In the genomic region with DNA sequence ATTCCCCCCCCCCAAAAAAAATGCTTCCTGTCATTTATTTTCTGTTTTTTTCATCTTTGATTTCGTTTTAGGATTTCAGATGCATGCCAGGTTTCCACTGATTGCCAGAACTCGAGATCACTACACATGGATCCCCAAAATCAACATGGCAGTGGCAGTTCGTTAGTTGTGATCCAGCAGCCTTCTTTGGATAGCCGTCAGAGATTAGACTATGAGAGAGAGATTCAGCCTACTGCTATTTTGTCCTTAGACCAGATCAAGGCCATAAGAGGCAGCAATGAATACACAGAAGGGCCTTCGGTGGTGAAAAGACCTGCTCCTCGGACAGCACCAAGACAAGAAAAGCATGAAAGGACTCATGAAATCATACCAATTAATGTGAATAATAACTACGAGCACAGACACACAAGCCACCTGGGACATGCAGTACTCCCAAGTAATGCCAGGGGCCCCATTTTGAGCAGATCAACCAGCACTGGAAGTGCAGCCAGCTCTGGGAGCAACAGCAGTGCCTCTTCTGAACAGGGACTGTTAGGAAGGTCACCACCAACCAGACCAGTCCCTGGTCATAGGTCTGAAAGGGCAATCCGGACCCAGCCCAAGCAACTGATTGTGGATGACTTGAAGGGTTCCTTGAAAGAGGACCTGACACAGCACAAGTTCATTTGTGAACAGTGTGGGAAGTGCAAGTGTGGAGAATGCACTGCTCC, we compare ENCODE assay signal across 10 cellular contexts. TPM values are rescaled to one million over a fixed set of nuclear protein-coding genes. Genes with fewer than 3 reads are reported as not detected.
DNase-seq lines count a peak whose midpoint lies in the region; ATAC-seq and TF ChIP-seq lines count a peak whose summit lies in the region.
"Had no signal": no experiment of that assay in that cellular context is flagged by ENCODE, and none has a peak within 500 bp of the region (broad histone marks: within the 10 kb centered on the region; RNA-seq: fewer than 3 reads in every experiment).

No MANE protein-coding gene starts in this region.

- DNase-seq in activated T-cell treated with anti-CD3 and anti-CD28 coated beads, Interleukin-2, amount 50 U/mL, for 24 hours = no peak
- DNase-seq in activated T-cell treated with anti-CD3 and anti-CD28 coated beads for 4 hours (no peak), cardiac fibroblast (ENCODE audit: low read depth in 2 of 2) (peak; percentile 38 to 73), mesothelial cell of epicardium (ENCODE audit: low spot score in 2 of 2, unreplicated experiment in 2 of 2) (no peak), thyroid gland (no peak), GM03348 (ENCODE audit: low spot score) (no peak), inferior parietal cortex (ENCODE audit: extremely low spot score) (no peak)
- DNase-seq: HCEC 1CT, Kasumi-1 had no signal

- H3K27ac Mint-ChIP-seq in activated T-cell treated with anti-CD3 and anti-CD28 coated beads, Interleukin-2, amount 50 U/mL, for 24 hours = peak overlapping the region; percentile 77
- H3K27ac Mint-ChIP-seq in mesothelial cell of epicardium = peak overlapping the region; percentile 50

- intact Hi-C loops in thyroid gland (cut with DNase I) = no loop called here

- TF ChIP-seq CTCF in cardiac fibroblast (IDR thresholded peaks at IDR 0.05; ENCODE audit: low read depth, low read length) (no peak), mesothelial cell of epicardium (IDR thresholded peaks at IDR 0.05; ENCODE audit: unreplicated experiment) (no peak), thyroid gland (IDR thresholded peaks at IDR 0.05) (no peak)

- no peaks in the 10 kb centered on the region for H3K9me3 ChIP-seq in thyroid gland

- 54 to 64% methylated on average over 8 of the region's 8 CpGs for WGBS in thyroid gland, 2 donors

- no peak for TF ChIP-seq POLR2A in thyroid gland (IDR thresholded peaks at IDR 0.05)

- H3K27me3 Mint-ChIP-seq in activated T-cell treated with anti-CD3 and anti-CD28 coated beads, Interleukin-2, amount 50 U/mL, for 24 hours = peaks cover 22% of the 10 kb centered on the region
- no peaks in the 10 kb centered on the region for H3K27me3 Mint-ChIP-seq in mesothelial cell of epicardium (ENCODE audit: low read depth)

- H3K4me3 Mint-ChIP-seq in activated T-cell treated with anti-CD3 and anti-CD28 coated beads, Interleukin-2, amount 50 U/mL, for 24 hours = peak overlapping the region; percentile 91
- H3K4me3 Mint-ChIP-seq in mesothelial cell of epicardium = peak overlapping the region; percentile 43

- H3K9me3 Mint-ChIP-seq in activated T-cell treated with anti-CD3 and anti-CD28 coated beads, Interleukin-2, amount 50 U/mL, for 24 hours = no peaks in the 10 kb centered on the region
- H3K9me3 Mint-ChIP-seq in mesothelial cell of epicardium = no peaks in the 10 kb centered on the region

- H3K4me3 ChIP-seq in cardiac fibroblast (replicated peaks in 1 of 2; ENCODE audit: low read depth in 2 of 2, low read length in 2 of 2) (peak overlapping the region; percentile 81 to 86), thyroid gland (replicated peaks in 1 of 3) (peak overlapping the region in 1 of 3 donors; percentile 82)

- ATAC-seq in GM21390 (IDR thresholded peaks at IDR 0.05; ENCODE audit: unreplicated experiment) = no peak

- H3K27ac ChIP-seq in thyroid gland = peak overlapping the region; percentile 23 to 99 (median 97)

- peaks cover 0 to 15% of the 10 kb centered on the region in 2 donors for H3K4me1 ChIP-seq in thyroid gland

- H3K36me3 ChIP-seq in thyroid gland = peaks cover 8 to 48% of the 10 kb centered on the region in 2 donors

- H3K4me1 Mint-ChIP-seq in activated T-cell treated with anti-CD3 and anti-CD28 coated beads, Interleukin-2, amount 50 U/mL, for 24 hours (ENCODE audit: low read depth) = peaks cover 57% of the 10 kb centered on the region
- peaks cover 51% of the 10 kb centered on the region for H3K4me1 Mint-ChIP-seq in mesothelial cell of epicardium

- H3K27me3 ChIP-seq in thyroid gland = no peaks in the 10 kb centered on the region

- peaks cover 81% of the 10 kb centered on the region for H3K36me3 Mint-ChIP-seq in activated T-cell treated with anti-CD3 and anti-CD28 coated beads, Interleukin-2, amount 50 U/mL, for 24 hours (ENCODE audit: low read depth)
- peaks cover 17% of the 10 kb centered on the region for H3K36me3 Mint-ChIP-seq in mesothelial cell of epicardium

RNA-seq across cellular contexts. Expression of a gene that starts 5.0 kb away (rescaled TPM):
- total RNA-seq in mesothelial cell of epicardium = 39.1 to 42.0 TPM (median 41.8 TPM) in 3 replicates
- 100 to 1,000 TPM in 2 of 4 donors, 10 to 100 TPM in 2; 52.2 to 142 (median 100) TPM for total RNA-seq in thyroid gland

Comparison
In these comparisons a context has a peak if more than half of its experiments do, and no peak if none do; other contexts are left out.
1. DNase-seq: peak in cardiac fibroblast (2 of 2); none in activated T-cell treated with anti-CD3 and anti-CD28 coated beads, Interleukin-2, amount 50 U/mL, for 24 hours (single experiment), activated T-cell treated with anti-CD3 and anti-CD28 coated beads for 4 hours (single experiment), mesothelial cell of epicardium (0 of 2), thyroid gland (0 of 2), GM03348 (single experiment) and inferior parietal cortex (single experiment).